16 cellular contexts compared by ENCODE assay signal in the genomic region with DNA sequence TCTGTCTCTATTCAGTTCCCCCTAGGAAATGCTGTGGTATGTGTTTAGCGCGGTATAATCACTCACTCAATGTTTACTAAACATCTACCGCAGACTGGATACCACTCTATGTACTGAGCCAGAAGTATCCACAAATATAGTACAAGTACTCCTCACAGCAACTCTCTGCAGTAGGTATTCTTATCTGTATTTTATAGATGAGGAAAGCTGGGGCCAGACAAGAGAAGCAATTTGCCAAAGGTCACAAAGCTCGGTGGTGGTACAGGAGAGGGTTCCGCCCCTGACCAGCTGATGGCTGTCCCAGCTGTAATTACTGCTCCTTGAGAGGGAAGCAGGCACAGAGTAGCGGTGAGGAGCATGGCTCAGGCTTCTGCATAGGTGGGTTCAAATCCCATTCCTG.
"Had no signal": no experiment of that assay in that cellular context is flagged by ENCODE, and none has a peak within 500 bp of the region (broad histone marks: within the 10 kb centered on the region; RNA-seq: fewer than 3 reads in every experiment).

No MANE protein-coding gene starts in this region.

- H3K4me3 Mint-ChIP-seq: activated naive CD8-positive, alpha-beta T cell treated with anti-CD3 and anti-CD28 coated beads, Interleukin-2, amount 10 ng/mL, durations not matched to agents 7 days and 5 days; naive thymus-derived CD8-positive, alpha-beta T cell had no signal

- H3K27me3 ChIP-seq: ascending aorta, esophagus squamous epithelium, foreskin keratinocyte, heart right ventricle, neutrophil, spleen had no signal

- H3K4me1 Mint-ChIP-seq: activated naive CD8-positive, alpha-beta T cell treated with anti-CD3 and anti-CD28 coated beads, Interleukin-2, amount 10 ng/mL, durations not matched to agents 7 days and 5 days; naive thymus-derived CD8-positive, alpha-beta T cell had no signal

- H3K27ac ChIP-seq: ascending aorta, foreskin keratinocyte, neutrophil, spleen had no signal

- ATAC-seq: foreskin keratinocyte; naive thymus-derived CD8-positive, alpha-beta T cell; stimulated activated naive CD8-positive, alpha-beta T cell treated with anti-CD3 and anti-CD28 coated beads, Interleukin-15, Interleukin-2, amounts not matched to agents 100 U/mL and 50 U/mL, for 24 hours had no signal

- DNase-seq: activated CD4-positive, alpha-beta T cell treated with anti-CD3 and anti-CD28 coated beads for 1 hour; activated CD4-positive, alpha-beta T cell treated with anti-CD3 and anti-CD28 coated beads, Interleukin-2, amount 50 U/mL, for 48 hours; activated gamma-delta T cell treated with Interleukin-2 at 50 U/mL for 16 hours; activated naive CD8-positive, alpha-beta T cell treated with anti-CD3 and anti-CD28 coated beads, Interleukin-2, amount 10 ng/mL, durations not matched to agents 7 days and 5 days; activated T-cell treated with anti-CD3 and anti-CD28 coated beads, Interleukin-2, amount 50 U/mL, for 48 hours; esophagus squamous epithelium; foreskin keratinocyte; heart right ventricle; islet precursor cell; naive thymus-derived CD8-positive, alpha-beta T cell; spleen; stimulated activated CD4-positive, alpha-beta T cell treated with anti-CD3 and anti-CD28 coated beads, Interleukin-2, amount 100 ng/mL, for 24 hours; stimulated activated naive CD8-positive, alpha-beta T cell treated with anti-CD3 and anti-CD28 coated beads, Interleukin-15, Interleukin-2, amounts not matched to agents 100 U/mL and 50 U/mL, for 24 hours; SW 1271 had no signal

- H3K36me3 Mint-ChIP-seq: activated naive CD8-positive, alpha-beta T cell treated with anti-CD3 and anti-CD28 coated beads, Interleukin-2, amount 10 ng/mL, durations not matched to agents 7 days and 5 days; naive thymus-derived CD8-positive, alpha-beta T cell had no signal

- H3K9me3 Mint-ChIP-seq: activated naive CD8-positive, alpha-beta T cell treated with anti-CD3 and anti-CD28 coated beads, Interleukin-2, amount 10 ng/mL, durations not matched to agents 7 days and 5 days; naive thymus-derived CD8-positive, alpha-beta T cell had no signal

- H3K27ac Mint-ChIP-seq: activated naive CD8-positive, alpha-beta T cell treated with anti-CD3 and anti-CD28 coated beads, Interleukin-2, amount 10 ng/mL, durations not matched to agents 7 days and 5 days; naive thymus-derived CD8-positive, alpha-beta T cell had no signal

- H3K9me3 ChIP-seq: ascending aorta, esophagus squamous epithelium, heart right ventricle, neutrophil, spleen had no signal

- H3K36me3 ChIP-seq: ascending aorta, esophagus squamous epithelium, heart right ventricle, neutrophil, spleen had no signal

- H3K4me3 ChIP-seq: ascending aorta, esophagus squamous epithelium, heart right ventricle, spleen had no signal

- H3K4me1 ChIP-seq: spleen had no signal
